ENCODE assay signal across 29 cellular contexts in genomic region chr2:108925735-108926134, GRCh38.
"Had no signal": no experiment of that assay in that cellular context is flagged by ENCODE, and none has a peak within 500 bp of the region (broad histone marks: within the 10 kb centered on the region; RNA-seq: fewer than 3 reads in every experiment).

No MANE protein-coding gene starts in this region.

- H3K27me3 ChIP-seq: colonic mucosa, hepatocyte, pancreas, testis, transverse colon had no signal

- H3K4me3 ChIP-seq: colonic mucosa, gastroesophageal sphincter, hepatocyte, lung, pancreas, psoas muscle, testis, transverse colon had no signal

- ATAC-seq: activated CD4-positive, CD25-positive, alpha-beta regulatory T cell treated with anti-CD3 and anti-CD28 coated beads, Interleukin-2, amount 50 U/mL, for 24 hours; gastroesophageal sphincter; left colon; pancreas; psoas muscle; stimulated activated naive CD8-positive, alpha-beta T cell treated with anti-CD3 and anti-CD28 coated beads, Interleukin-15, Interleukin-2, amounts not matched to agents 100 U/mL and 50 U/mL, for 24 hours; T-helper 17 cell had no signal

- H3K36me3 ChIP-seq: colonic mucosa, gastroesophageal sphincter, pancreas, transverse colon, WERI-Rb-1 had no signal

- H3K9me3 ChIP-seq: colonic mucosa, gastroesophageal sphincter, pancreas, psoas muscle, testis, transverse colon had no signal

- DNase-seq: activated CD4-positive, alpha-beta T cell treated with anti-CD3 and anti-CD28 coated beads for 48 hours; activated CD4-positive, alpha-beta T cell treated with anti-CD3 and anti-CD28 coated beads, Interleukin-2, amount 50 U/mL, for 48 hours; activated CD8-positive, alpha-beta memory T cell treated with anti-CD3 and anti-CD28 coated beads for 24 hours; activated naive CD4-positive, alpha-beta T cell; activated T-cell treated with anti-CD3 and anti-CD28 coated beads, Interleukin-2, amount 50 U/mL, for 1 hour; anterior cingulate cortex; cerebellar nuclear complex; colonic mucosa; effector CD8-positive, alpha-beta T cell; islet precursor cell; naive B cell; nucleus accumbens; psoas muscle; stimulated activated CD4-positive, alpha-beta T cell treated with anti-CD3 and anti-CD28 coated beads, Interleukin-12 subunit alpha, Interleukin-12 subunit beta, amount 100 ng/mL, for 4 hours; stimulated activated CD4-positive, alpha-beta T cell treated with anti-CD3 and anti-CD28 coated beads, Interleukin-4, amount 100 ng/mL, for 1 hour; stimulated activated naive CD8-positive, alpha-beta T cell treated with anti-CD3 and anti-CD28 coated beads, Interleukin-15, Interleukin-2, amounts not matched to agents 100 U/mL and 50 U/mL, for 24 hours; SW 1271; T-helper 17 cell; T1000; testis; transverse colon; WERI-Rb-1 had no signal

- H3K27ac ChIP-seq: colonic mucosa, epithelial cell of prostate, gastroesophageal sphincter, hepatocyte, pancreas, psoas muscle, testis, transverse colon, WERI-Rb-1 had no signal

- H3K4me1 ChIP-seq: colonic mucosa, pancreas, psoas muscle, testis had no signal
